2 cellular contexts compared by ENCODE assay signal in genomic region chr7:14734839-14735321, GRCh38.
TF ChIP-seq lines count a peak whose summit lies in the region.

No MANE protein-coding gene starts in this region.

TF ChIP-seq in SK-N-SH, 30 proteins besides CTCF, POLR2A, EP300 and RAD21 (continued from another document):
- TF ChIP-seq, protein P1, sequence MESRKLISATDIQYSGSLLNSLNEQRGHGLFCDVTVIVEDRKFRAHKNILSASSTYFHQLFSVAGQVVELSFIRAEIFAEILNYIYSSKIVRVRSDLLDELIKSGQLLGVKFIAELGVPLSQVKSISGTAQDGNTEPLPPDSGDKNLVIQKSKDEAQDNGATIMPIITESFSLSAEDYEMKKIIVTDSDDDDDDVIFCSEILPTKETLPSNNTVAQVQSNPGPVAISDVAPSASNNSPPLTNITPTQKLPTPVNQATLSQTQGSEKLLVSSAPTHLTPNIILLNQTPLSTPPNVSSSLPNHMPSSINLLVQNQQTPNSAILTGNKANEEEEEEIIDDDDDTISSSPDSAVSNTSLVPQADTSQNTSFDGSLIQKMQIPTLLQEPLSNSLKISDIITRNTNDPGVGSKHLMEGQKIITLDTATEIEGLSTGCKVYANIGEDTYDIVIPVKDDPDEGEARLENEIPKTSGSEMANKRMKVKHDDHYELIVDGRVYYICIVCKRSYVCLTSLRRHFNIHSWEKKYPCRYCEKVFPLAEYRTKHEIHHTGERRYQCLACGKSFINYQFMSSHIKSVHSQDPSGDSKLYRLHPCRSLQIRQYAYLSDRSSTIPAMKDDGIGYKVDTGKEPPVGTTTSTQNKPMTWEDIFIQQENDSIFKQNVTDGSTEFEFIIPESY (IDR thresholded peaks at IDR 0.05; ENCODE audit: borderline replicate concordance, low read depth), result no peak
- TF ChIP-seq MAX (IDR thresholded peaks at IDR 0.05; ENCODE audit: low read depth) (no peak), TCF12 (IDR thresholded peaks at IDR 0.05) (no peak), FOXM1 (IDR thresholded peaks at IDR 0.05; ENCODE audit: low read depth) (no peak), SIN3A (IDR thresholded peaks at IDR 0.05; ENCODE audit: borderline replicate concordance, low read depth, low read length) (no peak), RXRA (IDR thresholded peaks at IDR 0.05; ENCODE audit: borderline replicate concordance, low read depth) (no peak), CHD2 (IDR thresholded peaks at IDR 0.05; ENCODE audit: low read length, partially characterized antibody) (no peak)
- TF ChIP-seq, protein P2, sequence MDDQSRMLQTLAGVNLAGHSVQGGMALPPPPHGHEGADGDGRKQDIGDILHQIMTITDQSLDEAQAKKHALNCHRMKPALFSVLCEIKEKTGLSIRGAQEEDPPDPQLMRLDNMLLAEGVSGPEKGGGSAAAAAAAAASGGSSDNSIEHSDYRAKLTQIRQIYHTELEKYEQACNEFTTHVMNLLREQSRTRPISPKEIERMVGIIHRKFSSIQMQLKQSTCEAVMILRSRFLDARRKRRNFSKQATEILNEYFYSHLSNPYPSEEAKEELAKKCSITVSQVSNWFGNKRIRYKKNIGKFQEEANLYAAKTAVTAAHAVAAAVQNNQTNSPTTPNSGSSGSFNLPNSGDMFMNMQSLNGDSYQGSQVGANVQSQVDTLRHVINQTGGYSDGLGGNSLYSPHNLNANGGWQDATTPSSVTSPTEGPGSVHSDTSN (IDR thresholded peaks at IDR 0.05), result no peak

TF ChIP-seq in SK-N-SH treated with all-trans-retinoic acid at 6 μM for 48 hours, 23 proteins besides CTCF, POLR2A, EP300 and RAD21 (continued from another document):
- TF ChIP-seq, protein P3, sequence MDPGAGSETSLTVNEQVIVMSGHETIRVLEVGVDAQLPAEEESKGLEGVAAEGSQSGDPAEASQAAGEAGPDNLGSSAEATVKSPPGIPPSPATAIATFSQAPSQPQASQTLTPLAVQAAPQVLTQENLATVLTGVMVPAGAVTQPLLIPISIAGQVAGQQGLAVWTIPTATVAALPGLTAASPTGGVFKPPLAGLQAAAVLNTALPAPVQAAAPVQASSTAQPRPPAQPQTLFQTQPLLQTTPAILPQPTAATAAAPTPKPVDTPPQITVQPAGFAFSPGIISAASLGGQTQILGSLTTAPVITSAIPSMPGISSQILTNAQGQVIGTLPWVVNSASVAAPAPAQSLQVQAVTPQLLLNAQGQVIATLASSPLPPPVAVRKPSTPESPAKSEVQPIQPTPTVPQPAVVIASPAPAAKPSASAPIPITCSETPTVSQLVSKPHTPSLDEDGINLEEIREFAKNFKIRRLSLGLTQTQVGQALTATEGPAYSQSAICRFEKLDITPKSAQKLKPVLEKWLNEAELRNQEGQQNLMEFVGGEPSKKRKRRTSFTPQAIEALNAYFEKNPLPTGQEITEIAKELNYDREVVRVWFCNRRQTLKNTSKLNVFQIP (CRISPR knock-in tag; IDR thresholded peaks at IDR 0.05; ENCODE audit: borderline replicate concordance, low read depth), result no peak
- TF ChIP-seq OSR1 (CRISPR knock-in tag; IDR thresholded peaks at IDR 0.05) (no peak), ZNF70 (CRISPR knock-in tag; IDR thresholded peaks at IDR 0.05) (no peak), BACH2 (CRISPR knock-in tag; IDR thresholded peaks at IDR 0.05; ENCODE audit: borderline replicate concordance) (no peak), ARNTL (CRISPR knock-in tag; IDR thresholded peaks at IDR 0.05; ENCODE audit: borderline replicate concordance, low read depth) (no peak), ISL1 (CRISPR knock-in tag; IDR thresholded peaks at IDR 0.05) (no peak), PATZ1 (CRISPR knock-in tag; IDR thresholded peaks at IDR 0.05; ENCODE audit: borderline replicate concordance) (no peak), TCF4 (CRISPR knock-in tag; IDR thresholded peaks at IDR 0.05; ENCODE audit: borderline replicate concordance) (no peak), ZNF565 (CRISPR knock-in tag; conservative IDR thresholded peaks at IDR 0.05; ENCODE audit: low read depth) (no peak), ZFP3 (CRISPR knock-in tag; IDR thresholded peaks at IDR 0.05) (no peak), PPARA (CRISPR knock-in tag; IDR thresholded peaks at IDR 0.05; ENCODE audit: borderline replicate concordance) (no peak)
- TF ChIP-seq, protein P4, sequence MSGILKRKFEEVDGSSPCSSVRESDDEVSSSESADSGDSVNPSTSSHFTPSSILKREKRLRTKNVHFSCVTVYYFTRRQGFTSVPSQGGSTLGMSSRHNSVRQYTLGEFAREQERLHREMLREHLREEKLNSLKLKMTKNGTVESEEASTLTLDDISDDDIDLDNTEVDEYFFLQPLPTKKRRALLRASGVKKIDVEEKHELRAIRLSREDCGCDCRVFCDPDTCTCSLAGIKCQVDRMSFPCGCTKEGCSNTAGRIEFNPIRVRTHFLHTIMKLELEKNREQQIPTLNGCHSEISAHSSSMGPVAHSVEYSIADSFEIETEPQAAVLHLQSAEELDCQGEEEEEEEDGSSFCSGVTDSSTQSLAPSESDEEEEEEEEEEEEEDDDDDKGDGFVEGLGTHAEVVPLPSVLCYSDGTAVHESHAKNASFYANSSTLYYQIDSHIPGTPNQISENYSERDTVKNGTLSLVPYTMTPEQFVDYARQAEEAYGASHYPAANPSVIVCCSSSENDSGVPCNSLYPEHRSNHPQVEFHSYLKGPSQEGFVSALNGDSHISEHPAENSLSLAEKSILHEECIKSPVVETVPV (CRISPR knock-in tag; IDR thresholded peaks at IDR 0.05), result no peak
